In genomic region chr10:128035557-128035973, GRCh38 we compare ENCODE assay signal across 8 cellular contexts.
A peak's percentile ranks its signal among the peaks of the same experiment; 100 is the strongest.
DNase-seq lines count a peak whose midpoint lies in the region; ATAC-seq and TF ChIP-seq lines count a peak whose summit lies in the region.

No MANE protein-coding gene starts in this region.

- H3K27ac Mint-ChIP-seq in HFFc6: no peak overlapping the region
- peak overlapping the region in 1 of 2 donors; percentile 7 for H3K27ac Mint-ChIP-seq in activated naive CD4-positive, alpha-beta T cell treated with anti-CD3 and anti-CD28 coated beads, Interleukin-2, amount 50 U/mL, for 72 hours

- peaks cover 4% of the 10 kb centered on the region; the same call in 1 of the 2 replicates for H3K9me3 Mint-ChIP-seq in HFFc6
- no peaks in the 10 kb centered on the region for H3K9me3 Mint-ChIP-seq in activated naive CD4-positive, alpha-beta T cell treated with anti-CD3 and anti-CD28 coated beads, Interleukin-2, amount 50 U/mL, for 72 hours

- H3K36me3 Mint-ChIP-seq in HFFc6 (ENCODE audit: low read depth): no peaks in the 10 kb centered on the region
- H3K36me3 Mint-ChIP-seq in activated naive CD4-positive, alpha-beta T cell treated with anti-CD3 and anti-CD28 coated beads, Interleukin-2, amount 50 U/mL, for 72 hours: no peaks in the 10 kb centered on the region

- no peak overlapping the region for H3K4me3 Mint-ChIP-seq in HFFc6

- H3K27me3 Mint-ChIP-seq in HFFc6 (ENCODE audit: insufficient read depth): peaks cover 22% of the 10 kb centered on the region

- H3K4me1 Mint-ChIP-seq in HFFc6 (ENCODE audit: low read depth): no peaks in the 10 kb centered on the region

- peak; percentile 77 for TF ChIP-seq CTCF in HFFc6 (IDR thresholded peaks at IDR 0.05)

- peak; percentile 36 for DNase-seq in DMS53 (lab: John Stamatoyannopoulos, UW)
- no peak for DNase-seq in HFFc6
- DNase-seq in RPMI8226: peak; percentile 8
- peak; percentile 70 for DNase-seq in activated naive CD4-positive, alpha-beta T cell treated with anti-CD3 and anti-CD28 coated beads, Interleukin-2, amount 50 U/mL, for 72 hours (ENCODE audit: low spot score in 2 of 2)
- peak; percentile 42 for DNase-seq in hepatic stellate cell (ENCODE audit: low spot score)
- DNase-seq in stimulated activated CD4-positive, alpha-beta T cell treated with anti-CD3 and anti-CD28 coated beads, Interleukin-1b, Interleukin-23, amount 100 ng/mL, for 24 hours (ENCODE audit: low read depth in 4 of 4, low spot score in 1 of 4): peak; percentile 24 to 55 (median 44)
- DNase-seq in Ammon's horn (ENCODE audit: low spot score): no peak
- DNase-seq in SW480 (ENCODE audit: low spot score): no peak

- ATAC-seq in activated naive CD4-positive, alpha-beta T cell treated with anti-CD3 and anti-CD28 coated beads, Interleukin-2, amount 50 U/mL, for 72 hours: peak; percentile 73 to 90

Comparison
In these comparisons a context has a peak if more than half of its experiments do, and no peak if none do; other contexts are left out.
1. DNase-seq: peak in DMS53 (single experiment), RPMI8226 (single experiment), activated naive CD4-positive, alpha-beta T cell treated with anti-CD3 and anti-CD28 coated beads, Interleukin-2, amount 50 U/mL, for 72 hours (2 of 2), hepatic stellate cell (single experiment) and stimulated activated CD4-positive, alpha-beta T cell treated with anti-CD3 and anti-CD28 coated beads, Interleukin-1b, Interleukin-23, amount 100 ng/mL, for 24 hours (4 of 4); none in HFFc6 (single experiment), Ammon's horn (single experiment) and SW480 (single experiment).